ENCODE assay signal across 20 cellular contexts in the genomic region with DNA sequence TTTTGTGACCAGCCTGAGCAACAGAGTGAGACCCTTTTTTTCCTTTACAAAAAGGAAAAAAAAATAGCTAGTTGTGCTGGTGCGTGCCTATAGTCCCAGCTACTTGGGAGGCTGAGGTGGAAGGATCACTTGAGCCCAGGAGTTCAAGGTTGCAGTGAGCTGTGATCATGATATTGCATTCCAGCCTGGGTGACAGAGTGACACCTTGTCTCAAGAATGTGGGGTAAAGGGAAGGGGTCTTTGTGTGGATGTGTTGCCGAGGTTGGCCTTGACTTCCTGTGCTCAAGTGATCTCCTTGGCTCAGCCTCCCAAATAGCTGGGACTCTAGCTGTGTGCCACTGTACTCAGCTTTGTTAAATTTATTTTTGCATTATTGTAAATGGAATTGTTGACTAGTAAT.
DNase-seq lines count a peak whose midpoint lies in the region; ATAC-seq, FAIRE-seq and TF ChIP-seq lines count a peak whose summit lies in the region.
"Had no signal": no experiment of that assay in that cellular context is flagged by ENCODE, and none has a peak within 500 bp of the region (broad histone marks: within the 10 kb centered on the region; RNA-seq: fewer than 3 reads in every experiment).

No MANE protein-coding gene starts in this region.

- H3K79me1 ChIP-seq in mesendoderm (ENCODE audit: low read length), result no peaks in the 10 kb centered on the region

- in situ Hi-C loops in HepG2 (cut with HindIII; ENCODE audit: extremely low pct_ligation_motif_present, low pct_unique_long_range_greater_than_20kb), result no loop called here

- CTCF ChIA-PET in HepG2 (lab: Yijun Ruan, JAX; ENCODE audit: low intra/inter-chr PET ratio, low total read pairs), result no interaction called here

- ATAC-seq in HepG2 (peak; percentile 34), right lobe of liver (no peak), HG03439 (IDR thresholded peaks at IDR 0.05; ENCODE audit: unreplicated experiment) (no peak)
- ATAC-seq: A549 had no signal

- no peak overlapping the region for H3K18ac ChIP-seq in mesendoderm (ENCODE audit: low read length)

- H3K9me3 Mint-ChIP-seq in endodermal cell, result no peaks in the 10 kb centered on the region
- no peaks in the 10 kb centered on the region for H3K9me3 Mint-ChIP-seq in activated CD4-positive, alpha-beta T cell treated with anti-CD3 and anti-CD28 coated beads, Interleukin-2, amount 10 ng/mL, durations not matched to agents 24 days and 14 days

- H3K27ac Mint-ChIP-seq in endodermal cell, result peak overlapping the region; percentile 52
- no peak overlapping the region for H3K27ac Mint-ChIP-seq in activated CD4-positive, alpha-beta T cell treated with anti-CD3 and anti-CD28 coated beads, Interleukin-2, amount 10 ng/mL, durations not matched to agents 24 days and 14 days
- H3K27ac Mint-ChIP-seq: CD4-positive, alpha-beta T cell had no signal

- no peak overlapping the region for H4K8ac ChIP-seq in mesendoderm (ENCODE audit: low read depth, low read length)

- H3K27ac ChIP-seq in HepG2 (ENCODE audit: extremely low read length, insufficient read depth, low read length) (peak overlapping the region; percentile 59), right lobe of liver (no peak overlapping the region), endodermal cell (ENCODE audit: low read depth, low read length) (no peak overlapping the region), mesendoderm (ENCODE audit: low read depth, low read length) (no peak overlapping the region)
- H3K27ac ChIP-seq: 22Rv1, A549, C4-2B, HL-60 had no signal

- H4K5ac ChIP-seq in mesendoderm (ENCODE audit: low read length), result no peak overlapping the region

- H3K4me2 ChIP-seq in HepG2 (ENCODE audit: low read depth, low read length) (peak overlapping the region; percentile 31; the same call in 1 of the 2 replicates), mesendoderm (ENCODE audit: low read length) (no peak overlapping the region)
- H3K4me2 ChIP-seq: A549 had no signal

- H3K27me3 ChIP-seq in HepG2 (ENCODE audit: control insufficient read depth in 1 of 2, insufficient read depth in 2 of 2, low read length in 2 of 2) (no peaks in the 10 kb centered on the region), right lobe of liver (no peaks in the 10 kb centered on the region), endodermal cell (ENCODE audit: control insufficient read depth, insufficient read depth, low read length, poor library complexity, severe bottlenecking) (no peaks in the 10 kb centered on the region), mesendoderm (ENCODE audit: insufficient read depth, low read length, poor library complexity) (no peaks in the 10 kb centered on the region)

- peaks cover 18% of the 10 kb centered on the region for H3K4me1 Mint-ChIP-seq in endodermal cell
- H3K4me1 Mint-ChIP-seq in activated CD4-positive, alpha-beta T cell treated with anti-CD3 and anti-CD28 coated beads, Interleukin-2, amount 10 ng/mL, durations not matched to agents 24 days and 14 days, result peaks cover 2% of the 10 kb centered on the region

- H3K4me3 Mint-ChIP-seq in endodermal cell, result no peak overlapping the region
- H3K4me3 Mint-ChIP-seq in activated CD4-positive, alpha-beta T cell treated with anti-CD3 and anti-CD28 coated beads, Interleukin-2, amount 10 ng/mL, durations not matched to agents 24 days and 14 days, result no peak overlapping the region
- H3K4me3 Mint-ChIP-seq: CD4-positive, alpha-beta T cell had no signal

- H2AFZ ChIP-seq in HepG2 (ENCODE audit: low read length), result no peak overlapping the region

- no peaks in the 10 kb centered on the region for H3K36me3 Mint-ChIP-seq in endodermal cell (ENCODE audit: low read depth)
- no peaks in the 10 kb centered on the region for H3K36me3 Mint-ChIP-seq in activated CD4-positive, alpha-beta T cell treated with anti-CD3 and anti-CD28 coated beads, Interleukin-2, amount 10 ng/mL, durations not matched to agents 24 days and 14 days (ENCODE audit: low read depth)

- no peak overlapping the region for H2BK15ac ChIP-seq in mesendoderm (replicated peaks; ENCODE audit: low read depth)

- no peak for TF ChIP-seq RAD21 in HepG2 (CRISPR knock-in tag; IDR thresholded peaks at IDR 0.05)

- no peaks in the 10 kb centered on the region for H3K9me3 ChIP-seq in HepG2 (ENCODE audit: low read length)
- H3K9me3 ChIP-seq in right lobe of liver, result no peaks in the 10 kb centered on the region
- no peaks in the 10 kb centered on the region for H3K9me3 ChIP-seq in endodermal cell (ENCODE audit: control insufficient read depth, low read length)
- H3K9me3 ChIP-seq: A549, Caco-2, HAP-1 had no signal

- H3K79me2 ChIP-seq in HepG2 (ENCODE audit: insufficient read depth, low read length) (no peaks in the 10 kb centered on the region), mesendoderm (ENCODE audit: control insufficient read depth, insufficient read depth, low read length) (no peaks in the 10 kb centered on the region)

- FAIRE-seq in HepG2 (lab: Jason Lieb, UNC), result no peak
- FAIRE-seq: A549 had no signal

- no peaks in the 10 kb centered on the region for H4K20me1 ChIP-seq in HepG2 (ENCODE audit: insufficient read depth, low read length)

- no TSS peak for BruUV-seq in HepG2 (replicated peaks; lab: Mats Ljungman, UMichigan)

- no peak overlapping the region for H3K56ac ChIP-seq in mesendoderm (ENCODE audit: low read length)

- H2BK5ac ChIP-seq in mesendoderm (ENCODE audit: low read length), result no peak overlapping the region

- H3K4me3 ChIP-seq in HepG2 (replicated peaks in 1 of 3; ENCODE audit: insufficient read depth in 1 of 3, low read depth in 2 of 3, low read length in 3 of 3) (no peak overlapping the region), right lobe of liver (no peak overlapping the region), endodermal cell (ENCODE audit: low read length) (no peak overlapping the region), mesendoderm (ENCODE audit: low read length) (no peak overlapping the region)
- H3K4me3 ChIP-seq: A549, HAP-1 had no signal

- DNase-seq in HepG2 (ENCODE audit: low spot score) (peak; percentile 14), right lobe of liver (no peak), endodermal cell (peak; percentile 62), mesendoderm (peak; percentile 95), cortex of kidney (lab: John Stamatoyannopoulos, UW) (no peak)
- no peak for DNase-seq in activated CD4-positive, alpha-beta T cell treated with anti-CD3 and anti-CD28 coated beads, Interleukin-2, amount 10 ng/mL, durations not matched to agents 24 days and 14 days
- DNase-seq: AML-193; Caco-2; CD4-positive, alpha-beta T cell; DMS153; DMS79; GDM1; GOT3; KG1 had no signal

- TF ChIP-seq POLR2A in HepG2 (IDR thresholded peaks at IDR 0.05; ENCODE audit: insufficient read depth in 1 of 2, low read depth in 2 of 2, low read length in 2 of 2) (no peak), right lobe of liver (IDR thresholded peaks at IDR 0.05) (no peak)

- no peak overlapping the region for H3K23ac ChIP-seq in mesendoderm (ENCODE audit: low read length)

- TF ChIP-seq CTCF in HepG2 (CRISPR knock-in tag; IDR thresholded peaks at IDR 0.05) (no peak), right lobe of liver (IDR thresholded peaks at IDR 0.05) (no peak), endodermal cell (conservative IDR thresholded peaks at IDR 0.05) (no peak)

- TF ChIP-seq EP300 in HepG2 (IDR thresholded peaks at IDR 0.05; ENCODE audit: low read depth in 2 of 2, low read length in 2 of 2) (peak in 1 of 2 experiments; percentile 32; a peak in 1 of 4 replicates), HepG2 (CRISPR knock-in tag; IDR thresholded peaks at IDR 0.05; ENCODE audit: borderline replicate concordance) (no peak)

- H3K4ac ChIP-seq in mesendoderm (ENCODE audit: low read depth, low read length), result no peak overlapping the region

- H3K36me3 ChIP-seq in HepG2 (replicated peaks in 1 of 2; ENCODE audit: control insufficient read depth in 1 of 2, insufficient read depth in 2 of 2, low read length in 2 of 2) (no peaks in the 10 kb centered on the region), right lobe of liver (no peaks in the 10 kb centered on the region), endodermal cell (ENCODE audit: control insufficient read depth, insufficient read depth, low read length) (no peaks in the 10 kb centered on the region), mesendoderm (ENCODE audit: control insufficient read depth, insufficient read depth, low read length) (no peaks in the 10 kb centered on the region)
- H3K36me3 ChIP-seq: HAP-1 had no signal

- H3K27me3 Mint-ChIP-seq in endodermal cell (ENCODE audit: insufficient read depth), result no peaks in the 10 kb centered on the region
- H3K27me3 Mint-ChIP-seq in activated CD4-positive, alpha-beta T cell treated with anti-CD3 and anti-CD28 coated beads, Interleukin-2, amount 10 ng/mL, durations not matched to agents 24 days and 14 days, result no peaks in the 10 kb centered on the region
- H3K27me3 Mint-ChIP-seq: CD4-positive, alpha-beta T cell had no signal

- H3K9ac ChIP-seq in HepG2 (ENCODE audit: insufficient read depth, low read depth, low read length) (no peak overlapping the region), endodermal cell (ENCODE audit: extremely low read depth, low read length, poor library complexity, severe bottlenecking) (no peak overlapping the region), mesendoderm (ENCODE audit: low read length) (no peak overlapping the region)

- peaks cover 45% of the 10 kb centered on the region for H3K4me1 ChIP-seq in HepG2 (ENCODE audit: insufficient read depth, low read length)
- peaks cover 0 to 10% (median 0%) of the 10 kb centered on the region in 4 donors for H3K4me1 ChIP-seq in right lobe of liver
- H3K4me1 ChIP-seq in endodermal cell (ENCODE audit: control insufficient read depth, insufficient read depth, low read length), result peaks cover 6% of the 10 kb centered on the region
- H3K4me1 ChIP-seq in mesendoderm (ENCODE audit: control insufficient read depth, low read depth, low read length), result no peaks in the 10 kb centered on the region
- H3K4me1 ChIP-seq: A549, Caco-2 had no signal

- POLR2A ChIA-PET in HepG2 (lab: Yijun Ruan, JAX), result no interaction called here

- 53% methylated on average over 2 of the region's 2 CpGs for WGBS in HepG2 (ENCODE audit: low lambda C conversion rate)
- WGBS in right lobe of liver (ENCODE audit: insufficient coverage, low coverage, low lambda C conversion rate, missing lambda C conversion rate), result 67% methylated on average over 2 of the region's 2 CpGs
- 88% methylated on average over 2 of the region's 2 CpGs; no CpG with 5 or more reads in 1 of the 2 experiments for WGBS in endodermal cell (ENCODE audit: insufficient coverage in 1 of 2, insufficient read length in 1 of 2), 2 experiments
- WGBS in mesendoderm (ENCODE audit: extremely low coverage, insufficient coverage, low lambda C conversion rate), result no CpG with 5 or more reads among the region's 2 CpGs

- no peak overlapping the region for H2AK5ac ChIP-seq in mesendoderm (ENCODE audit: low read length)

- intact Hi-C loops in HepG2 (cut with micrococcal nuclease; ENCODE audit: unreplicated experiment), result no loop called here
- intact Hi-C loops in right lobe of liver (cut with DNase I), result no loop called here
- intact Hi-C loops in activated CD4-positive, alpha-beta T cell treated with anti-CD3 and anti-CD28 coated beads, Interleukin-2, amount 10 ng/mL, durations not matched to agents 24 days and 14 days (cut with micrococcal nuclease), result no loop called here

- no peak overlapping the region for H2BK120ac ChIP-seq in mesendoderm (ENCODE audit: low read depth, low read length)

TF ChIP-seq in HepG2, 621 proteins besides CTCF, POLR2A, EP300 and RAD21 (continues in another document):
- TF ChIP-seq TEAD3 (CRISPR knock-in tag; optimal IDR thresholded peaks at IDR 0.05; ENCODE audit: borderline replicate concordance) (peak; percentile 92), ZNF720 (CRISPR knock-in tag; IDR thresholded peaks at IDR 0.05) (no peak)

Comparison
In these comparisons a context has a peak if more than half of its experiments do, and no peak if none do; other contexts are left out.
1. DNase-seq: peak in HepG2 (single experiment), endodermal cell (single experiment) and mesendoderm (single experiment); none in right lobe of liver (0 of 3), activated CD4-positive, alpha-beta T cell treated with anti-CD3 and anti-CD28 coated beads, Interleukin-2, amount 10 ng/mL, durations not matched to agents 24 days and 14 days (single experiment) and cortex of kidney (single experiment).